2 cellular contexts compared by ENCODE assay signal in genomic region chr1:76835203-76835602, GRCh38.
TF ChIP-seq lines count a peak whose summit lies in the region.

No MANE protein-coding gene starts in this region.

TF ChIP-seq in SK-N-SH, 30 proteins besides CTCF, POLR2A, EP300 and RAD21:
- peak; percentile 33; the same call in 1 of the 2 replicates for TF ChIP-seq PBX3 (IDR thresholded peaks at IDR 0.05)
- TF ChIP-seq FOSL2 (IDR thresholded peaks at IDR 0.05; ENCODE audit: borderline replicate concordance, low read depth), result peak; percentile 21; the same call in 1 of the 2 replicates
- TF ChIP-seq ZBTB33 (IDR thresholded peaks at IDR 0.05; ENCODE audit: borderline replicate concordance, low read depth), result no peak

TF ChIP-seq in H1, 55 proteins besides CTCF, POLR2A, EP300 and RAD21:
- TF ChIP-seq SAP30 (IDR thresholded peaks at IDR 0.05; ENCODE audit: insufficient read depth, insufficient replicate concordance, low read length) (no peak), CBX8 (IDR thresholded peaks at IDR 0.05; ENCODE audit: borderline replicate concordance, low read depth, low read length) (no peak), TEAD4 (IDR thresholded peaks at IDR 0.05; ENCODE audit: low read depth, low read length) (no peak), POLR2AphosphoS5 (IDR thresholded peaks at IDR 0.05; ENCODE audit: low read depth, low read length) (no peak), EGR1 (IDR thresholded peaks at IDR 0.05; ENCODE audit: borderline replicate concordance, low read depth, low read length) (no peak), BRCA1 (IDR thresholded peaks at IDR 0.05; ENCODE audit: low read depth, low read length) (no peak), SP4 (IDR thresholded peaks at IDR 0.05; ENCODE audit: low read length) (no peak), CHD7 (IDR thresholded peaks at IDR 0.05; ENCODE audit: insufficient replicate concordance, low read length) (no peak), ATF3 (IDR thresholded peaks at IDR 0.05; ENCODE audit: insufficient read depth, low read depth, low read length) (no peak), NRF1 (IDR thresholded peaks at IDR 0.05; ENCODE audit: low read depth, low read length) (no peak)
TF ChIP-seq in H1: peak in this region for 0.
